ENCODE assay signal across 1 cellular context in genomic region chr9:127835930-127836586, GRCh38.
TF ChIP-seq lines count a peak whose summit lies in the region.

No MANE protein-coding gene starts in this region.

TF ChIP-seq in H1, 55 proteins besides CTCF, POLR2A, EP300 and RAD21:
- TF ChIP-seq CHD1 (IDR thresholded peaks at IDR 0.05; ENCODE audit: low read depth, low read length) (no peak), MAFK (IDR thresholded peaks at IDR 0.05; ENCODE audit: low read depth, low read length) (no peak), RFX5 (IDR thresholded peaks at IDR 0.05; ENCODE audit: borderline replicate concordance, low read depth, low read length) (no peak), CHD7 (IDR thresholded peaks at IDR 0.05; ENCODE audit: insufficient replicate concordance, low read length) (no peak), USF2 (IDR thresholded peaks at IDR 0.05; ENCODE audit: low read length) (no peak), ZNF274 (IDR thresholded peaks at IDR 0.05; ENCODE audit: borderline replicate concordance, extremely low read depth, low read length) (no peak), SIRT6 (IDR thresholded peaks at IDR 0.05; ENCODE audit: low read length) (no peak), SP4 (IDR thresholded peaks at IDR 0.05; ENCODE audit: low read length) (no peak), BCL11A (IDR thresholded peaks at IDR 0.05; ENCODE audit: low read depth in 2 of 2, low read length in 2 of 2) (no peak), GABPA (IDR thresholded peaks at IDR 0.05; ENCODE audit: borderline replicate concordance, insufficient read depth, low read length) (no peak), SP2 (IDR thresholded peaks at IDR 0.05; ENCODE audit: low read length) (no peak), CEBPB (IDR thresholded peaks at IDR 0.05; ENCODE audit: low read depth, low read length) (no peak), CHD2 (IDR thresholded peaks at IDR 0.05; ENCODE audit: low read length) (no peak), ATF3 (IDR thresholded peaks at IDR 0.05; ENCODE audit: insufficient read depth, low read depth, low read length) (no peak), TEAD4 (IDR thresholded peaks at IDR 0.05; ENCODE audit: low read depth, low read length) (no peak), CBX5 (IDR thresholded peaks at IDR 0.05; ENCODE audit: low read depth, low read length) (no peak), SUZ12 (IDR thresholded peaks at IDR 0.05; ENCODE audit: low read length) (no peak), POLR2AphosphoS5 (IDR thresholded peaks at IDR 0.05; ENCODE audit: low read depth, low read length) (no peak), NRF1 (IDR thresholded peaks at IDR 0.05; ENCODE audit: low read depth, low read length) (no peak)
